ENCODE assay signal across 2 cellular contexts in genomic region chrX:104280609-104281008, GRCh38.
A peak's percentile ranks its signal among the peaks of the same experiment; 100 is the strongest.
TF ChIP-seq lines count a peak whose summit lies in the region.

No MANE protein-coding gene starts in this region.

TF ChIP-seq in HepG2, 621 proteins besides CTCF, POLR2A, EP300 and RAD21:
- no peak for TF ChIP-seq THYN1 (CRISPR knock-in tag; IDR thresholded peaks at IDR 0.05; ENCODE audit: borderline replicate concordance, low read depth)
- no peak for TF ChIP-seq ZNF33A (CRISPR knock-in tag; IDR thresholded peaks at IDR 0.05; ENCODE audit: borderline replicate concordance)
- TF ChIP-seq ZNF558 (CRISPR knock-in tag; IDR thresholded peaks at IDR 0.05; ENCODE audit: borderline replicate concordance): no peak
- no peak for TF ChIP-seq ETV6 (CRISPR knock-in tag; conservative IDR thresholded peaks at IDR 0.05)
- TF ChIP-seq MAFK (conservative IDR thresholded peaks at IDR 0.05 in 1 of 2, IDR thresholded peaks at IDR 0.05 in 1 of 2; ENCODE audit: low read length in 2 of 2): peak in 1 of 2 experiments; percentile 61; a peak in 2 of 4 replicates
- no peak for TF ChIP-seq MTA3 (CRISPR knock-in tag; IDR thresholded peaks at IDR 0.05)
- no peak for TF ChIP-seq MEF2D (CRISPR knock-in tag; IDR thresholded peaks at IDR 0.05)
- TF ChIP-seq RFXAP (CRISPR knock-in tag; IDR thresholded peaks at IDR 0.05; ENCODE audit: borderline replicate concordance): no peak
- no peak for TF ChIP-seq ZNF567 (CRISPR knock-in tag; IDR thresholded peaks at IDR 0.05; ENCODE audit: borderline replicate concordance)
- no peak for TF ChIP-seq THAP9 (CRISPR knock-in tag; IDR thresholded peaks at IDR 0.05; ENCODE audit: borderline replicate concordance)
- 0 out of 2 replicates have a peak, but pooled peaks have one; percentile 5 for TF ChIP-seq MAFF (IDR thresholded peaks at IDR 0.05; ENCODE audit: low read depth, low read length)
- TF ChIP-seq ZNF430 (CRISPR knock-in tag; IDR thresholded peaks at IDR 0.05): no peak
- no peak for TF ChIP-seq ZNF839 (CRISPR knock-in tag; IDR thresholded peaks at IDR 0.05; ENCODE audit: borderline replicate concordance)
- no peak for TF ChIP-seq GATA4 (IDR thresholded peaks at IDR 0.05; ENCODE audit: borderline replicate concordance, low read depth)
- no peak for TF ChIP-seq TFAP4 (IDR thresholded peaks at IDR 0.05; ENCODE audit: borderline replicate concordance, low read depth)
- TF ChIP-seq CREM (IDR thresholded peaks at IDR 0.05): no peak
- no peak for TF ChIP-seq CREM (CRISPR knock-in tag; IDR thresholded peaks at IDR 0.05)
- TF ChIP-seq ZSCAN29 (CRISPR knock-in tag; conservative IDR thresholded peaks at IDR 0.05): no peak

TF ChIP-seq in IMR-90, 13 proteins besides CTCF, POLR2A, EP300 and RAD21 (continued from another document):
- TF ChIP-seq BHLHE40 (IDR thresholded peaks at IDR 0.05; ENCODE audit: low read depth, low read length) (no peak), MAFK (IDR thresholded peaks at IDR 0.05; ENCODE audit: low read depth, low read length) (peak; percentile 43)
- TF ChIP-seq, protein P1, sequence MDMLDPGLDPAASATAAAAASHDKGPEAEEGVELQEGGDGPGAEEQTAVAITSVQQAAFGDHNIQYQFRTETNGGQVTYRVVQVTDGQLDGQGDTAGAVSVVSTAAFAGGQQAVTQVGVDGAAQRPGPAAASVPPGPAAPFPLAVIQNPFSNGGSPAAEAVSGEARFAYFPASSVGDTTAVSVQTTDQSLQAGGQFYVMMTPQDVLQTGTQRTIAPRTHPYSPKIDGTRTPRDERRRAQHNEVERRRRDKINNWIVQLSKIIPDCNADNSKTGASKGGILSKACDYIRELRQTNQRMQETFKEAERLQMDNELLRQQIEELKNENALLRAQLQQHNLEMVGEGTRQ (IDR thresholded peaks at IDR 0.05; ENCODE audit: low read depth, low read length): no peak
